Comparison of ENCODE assay signal across 15 cellular contexts in genomic region chr22:50296658-50297490, GRCh38. TPM values are rescaled to one million over a fixed set of nuclear protein-coding genes. Genes with fewer than 3 reads are reported as not detected.
DNase-seq lines count a peak whose midpoint lies in the region; ATAC-seq, FAIRE-seq and TF ChIP-seq lines count a peak whose summit lies in the region.
"Had no signal": no experiment of that assay in that cellular context is flagged by ENCODE, and none has a peak within 500 bp of the region (broad histone marks: within the 10 kb centered on the region; RNA-seq: fewer than 3 reads in every experiment).

No MANE protein-coding gene starts in this region.

- H2AFZ ChIP-seq in H1 (ENCODE audit: low read length), result no peak overlapping the region

- H2BK12ac ChIP-seq in H1 (ENCODE audit: low read depth, low read length), result no peak overlapping the region

- H3K4me1 ChIP-seq in H1 (replicated peaks in 1 of 4; ENCODE audit: control insufficient read depth in 3 of 4, insufficient read depth in 4 of 4, low read length in 3 of 4) (peaks cover 0 to 41% (median 28%) of the 10 kb centered on the region in 4 experiments; a peak in 6 of 7 replicates), upper lobe of right lung (peaks cover 85% of the 10 kb centered on the region)

- H3K27me3 ChIP-seq in H1 (replicated peaks in 1 of 4; ENCODE audit: control insufficient read depth in 3 of 4, extremely low read depth in 1 of 4, insufficient read depth in 3 of 4, low read length in 3 of 4) (no peaks in the 10 kb centered on the region; a peak in 2 of 7 replicates), upper lobe of right lung (no peaks in the 10 kb centered on the region)

- H4K20me1 ChIP-seq in H1 (replicated peaks in 1 of 2; ENCODE audit: control insufficient read depth in 1 of 2, insufficient read depth in 2 of 2, low read length in 2 of 2), result peaks cover 14 to 27% of the 10 kb centered on the region in 2 experiments

- no peak for TF ChIP-seq POLR2A in H1 (IDR thresholded peaks at IDR 0.05; ENCODE audit: control extremely low read depth in 1 of 2, low read depth in 2 of 2, low read length in 2 of 2)

- no peaks in the 10 kb centered on the region for H3K9me3 Mint-ChIP-seq in neural crest cell

- no peak overlapping the region for H4K91ac ChIP-seq in H1 (replicated peaks; ENCODE audit: insufficient read length, low read length)

- H3K36me3 ChIP-seq in H1 (ENCODE audit: control insufficient read depth in 2 of 4, insufficient read depth in 4 of 4, low read length in 3 of 4) (no peaks in the 10 kb centered on the region), upper lobe of right lung (no peaks in the 10 kb centered on the region)

- H3K56ac ChIP-seq in H1 (replicated peaks; ENCODE audit: insufficient read length, low read depth, low read length), result no peak overlapping the region

- H2BK120ac ChIP-seq in H1 (replicated peaks; ENCODE audit: low read depth, low read length), result no peak overlapping the region

- POLR2A ChIA-PET in H1 (lab: Charles Lee; ENCODE audit: partially characterized antibody), result interaction anchor here (1.0 to 1.2 kb wide), 3 partner anchors 25 to 46 kb away, joined by 3 to 4 read pairs (median 3); no protein-coding TSS in a partner anchor

- no peak overlapping the region for H3K14ac ChIP-seq in H1 (ENCODE audit: insufficient read length)

- peaks cover 19% of the 10 kb centered on the region for H3K4me1 Mint-ChIP-seq in neural crest cell

- no peak overlapping the region for H3K4me3 ChIP-seq in H1 (ENCODE audit: extremely low read depth in 1 of 4, insufficient read depth in 2 of 4, low read depth in 3 of 4, low read length in 4 of 4)
- no peak overlapping the region for H3K4me3 ChIP-seq in upper lobe of right lung
- H3K4me3 ChIP-seq: psoas muscle had no signal

- H3K79me2 ChIP-seq in H1 (ENCODE audit: control insufficient read depth in 1 of 2, insufficient read depth in 2 of 2, low read length in 2 of 2), result peaks cover 0 to 43% of the 10 kb centered on the region in 2 experiments; a peak in 3 of 4 replicates

- H3K79me1 ChIP-seq in H1 (ENCODE audit: low read depth, low read length), result peaks cover 18% of the 10 kb centered on the region

- WGBS in H1 (ENCODE audit: extremely low coverage in 1 of 2, insufficient coverage in 1 of 2, insufficient read length in 1 of 2, insufficient replicate concordance in 2 of 2, low coverage in 1 of 2, low lambda C conversion rate in 2 of 2, missing lambda C conversion rate in 1 of 2), 2 experiments, result 88% methylated on average over 27 of the region's 29 CpGs; no CpG with 5 or more reads in 1 of the 2 experiments

- DNase-seq in NCI-H69 (lab: John Stamatoyannopoulos, UW) (peak; percentile 22), H1 (ENCODE audit: low read depth in 1 of 2, low spot score in 2 of 2) (no peak), neural crest cell (ENCODE audit: low read depth, low spot score) (no peak), upper lobe of right lung (no peak), DMS 273 treated with DMSO at 0.1 percent for 48 hours (lab: John Stamatoyannopoulos, UW) (no peak), NCI-H2196 (lab: John Stamatoyannopoulos, UW; ENCODE audit: unreplicated experiment) (no peak)
- DNase-seq in stimulated activated CD4-positive, alpha-beta T cell treated with anti-CD3 and anti-CD28 coated beads, Interleukin-4, amount 100 ng/mL, for 1 hour, result no peak
- DNase-seq: activated CD4-positive, alpha-beta T cell treated with anti-CD3 and anti-CD28 coated beads, Interleukin-2, amount 50 U/mL, for 48 hours; CD8-positive, alpha-beta memory T cell; KG1; NCI-H1417; NCI-H446 treated with DMSO at 0.1 percent for 48 hours; psoas muscle; stimulated activated CD4-positive, alpha-beta T cell treated with anti-CD3 and anti-CD28 coated beads, Interleukin-2, amount 100 ng/mL, for 24 hours; T-helper 2 cell had no signal

- H3K4me2 ChIP-seq in H1 (ENCODE audit: insufficient read depth in 1 of 2, low read depth in 2 of 2, low read length in 2 of 2), result no peak overlapping the region

- no peak overlapping the region for H2BK20ac ChIP-seq in H1 (ENCODE audit: low read length)

- no peak overlapping the region for H3K27ac ChIP-seq in H1 (ENCODE audit: low read depth, low read length)
- H3K27ac ChIP-seq in upper lobe of right lung, result peak overlapping the region; percentile 70
- H3K27ac ChIP-seq: psoas muscle had no signal

- H3K27ac Mint-ChIP-seq in neural crest cell (ENCODE audit: unreplicated experiment), result no peak overlapping the region

- CTCF ChIA-PET in H1 (lab: Charles Lee; ENCODE audit: partially characterized antibody), result interaction anchor here (1.2 to 2.6 kb wide), 4 partner anchors 9 to 49 kb away, joined by 4 to 11 read pairs (median 8); no protein-coding TSS in a partner anchor

- H3K27me3 Mint-ChIP-seq in neural crest cell (ENCODE audit: low read depth), result peaks cover 3% of the 10 kb centered on the region

- H3K23me2 ChIP-seq in H1 (ENCODE audit: low read depth, low read length), result peaks cover 9% of the 10 kb centered on the region; the same call in 1 of the 2 replicates

- H3K4me3 Mint-ChIP-seq in neural crest cell, result peak overlapping the region; percentile 8

- TF ChIP-seq EP300 in H1 (IDR thresholded peaks at IDR 0.05; ENCODE audit: borderline replicate concordance in 1 of 2, low read depth in 2 of 2, low read length in 2 of 2), result no peak

- no peak overlapping the region for H4K8ac ChIP-seq in H1 (ENCODE audit: extremely low read depth, insufficient read depth, low read length)

- H2BK5ac ChIP-seq in H1 (ENCODE audit: low read depth, low read length), result peak overlapping the region; percentile 75; the same call in 1 of the 2 replicates

- peak overlapping the region; percentile 95 for H2AK5ac ChIP-seq in H1 (ENCODE audit: low read depth, low read length)

- TF ChIP-seq CTCF in H1 (IDR thresholded peaks at IDR 0.05; ENCODE audit: control extremely low read depth in 1 of 3, insufficient read depth in 1 of 3, low read depth in 1 of 3, low read length in 3 of 3) (no peak), neural crest cell (conservative IDR thresholded peaks at IDR 0.05) (no peak), upper lobe of right lung (IDR thresholded peaks at IDR 0.05) (no peak)

- H3K36me3 Mint-ChIP-seq in neural crest cell (ENCODE audit: low read depth), result no peaks in the 10 kb centered on the region
- H3K36me3 Mint-ChIP-seq: CD8-positive, alpha-beta memory T cell had no signal

- no peak for FAIRE-seq in H1 (lab: Jason Lieb, UNC)

- no peak overlapping the region for H3K23ac ChIP-seq in H1 (ENCODE audit: insufficient read length)

- H2BK15ac ChIP-seq in H1 (ENCODE audit: low read length), result no peak overlapping the region

- TF ChIP-seq RAD21 in H1 (IDR thresholded peaks at IDR 0.05 in 1 of 2, conservative IDR thresholded peaks at IDR 0.05 in 1 of 2; ENCODE audit: low read depth in 2 of 2, low read length in 2 of 2), result no peak

- no peak overlapping the region for H3K18ac ChIP-seq in H1 (ENCODE audit: extremely low read depth, low read length)

- intact Hi-C loops in upper lobe of right lung (cut with DNase I), result no loop called here

- H3K4ac ChIP-seq in H1 (replicated peaks; ENCODE audit: insufficient read length, low read depth, low read length), result no peak overlapping the region

- H3K9ac ChIP-seq in H1 (replicated peaks in 1 of 4; ENCODE audit: extremely low read depth in 1 of 4, low read depth in 3 of 4, low read length in 3 of 4), result no peak overlapping the region

- no peaks in the 10 kb centered on the region for H3K9me3 ChIP-seq in H1 (ENCODE audit: insufficient read depth in 2 of 2, low read depth in 1 of 2, low read length in 1 of 2)
- no peaks in the 10 kb centered on the region for H3K9me3 ChIP-seq in upper lobe of right lung
- H3K9me3 ChIP-seq: psoas muscle had no signal

- ATAC-seq in upper lobe of right lung, result no peak
- ATAC-seq: psoas muscle had no signal

- H4K5ac ChIP-seq in H1 (ENCODE audit: insufficient read length, low read depth, low read length), result no peak overlapping the region

RNA-seq across cellular contexts. Expression of gene PLXNB2, which starts 10.6 kb away (rescaled TPM):
- 92.8 and 106 TPM in 2 replicates for total RNA-seq in H1 (2021; fragmentation: NEBNext Ultra II Directional; extraction: Animal tissue kit (Norgen Biotek cat#: 25700))
- 58.3 and 83.3 TPM in 2 replicates for polyA plus RNA-seq in H1 (2011; rRNA removed)
- polyA plus RNA-seq in H1 (2011; cell fraction: cytosol; rRNA removed), result 58.5 TPM
- polyA plus RNA-seq in H1 (2011; cell fraction: nucleus; rRNA removed), result 226 TPM
- 63.1 to 97.9 TPM (median 90.3 TPM) in 4 replicates for polyA plus RNA-seq in H1 (2012, experiment 1 of 2)
- polyA plus RNA-seq in H1 (2012, experiment 2 of 2), result 97.7 TPM
- 115 TPM for polyA plus RNA-seq in H1 (2013, experiment 1 of 2)
- polyA plus RNA-seq in H1 (2013, experiment 2 of 2), result 92.5 TPM
- 71.0 and 71.3 TPM in 2 replicates for polyA minus RNA-seq in H1 (2011; rRNA and poly(A)+ RNA removed)
- polyA minus RNA-seq in H1 (2011; cell fraction: cytosol; rRNA and poly(A)+ RNA removed), result 70.6 TPM
- 62.9 TPM for polyA minus RNA-seq in H1 (2011; cell fraction: nucleus; rRNA and poly(A)+ RNA removed)
- total RNA-seq in neural crest cell, result 128 and 130 TPM in 2 replicates
- total RNA-seq in upper lobe of right lung, result 308 TPM

RNA-seq across cellular contexts. Expression of gene MAPK11, which starts 26.7 kb away (rescaled TPM):
- 1.5 TPM in 2 replicates for total RNA-seq in H1 (2021; fragmentation: NEBNext Ultra II Directional; extraction: Animal tissue kit (Norgen Biotek cat#: 25700))
- 0.70 and 1.5 TPM in 2 replicates for polyA plus RNA-seq in H1 (2011; rRNA removed)
- 1.1 TPM for polyA plus RNA-seq in H1 (2011; cell fraction: cytosol; rRNA removed)
- polyA plus RNA-seq in H1 (2011; cell fraction: nucleus; rRNA removed), result 4.6 TPM
- polyA plus RNA-seq in H1 (2012, experiment 1 of 2), result 0.36 to 1.7 TPM (median 1.1 TPM) in 4 replicates
- polyA plus RNA-seq in H1 (2012, experiment 2 of 2), result 0.45 TPM
- polyA plus RNA-seq in H1 (2013, experiment 1 of 2), result 0.87 TPM
- 0.96 TPM for polyA plus RNA-seq in H1 (2013, experiment 2 of 2)
- 0.57 and 0.68 TPM in 2 replicates for polyA minus RNA-seq in H1 (2011; rRNA and poly(A)+ RNA removed)
- not detected for polyA minus RNA-seq in H1 (2011; cell fraction: cytosol; rRNA and poly(A)+ RNA removed)
- polyA minus RNA-seq in H1 (2011; cell fraction: nucleus; rRNA and poly(A)+ RNA removed), result 1.00 TPM
- total RNA-seq in neural crest cell (15.9 and 16.3 TPM in 2 replicates), upper lobe of right lung (26.1 TPM)

RNA-seq across cellular contexts. Expression of gene DENND6B, which starts 29.9 kb away (rescaled TPM):
- total RNA-seq in H1 (2021; fragmentation: NEBNext Ultra II Directional; extraction: Animal tissue kit (Norgen Biotek cat#: 25700)), result 1.1 TPM in 2 replicates
- 1.9 and 3.6 TPM in 2 replicates for polyA plus RNA-seq in H1 (2011; rRNA removed)
- polyA plus RNA-seq in H1 (2011; cell fraction: cytosol; rRNA removed), result 2.0 TPM
- polyA plus RNA-seq in H1 (2011; cell fraction: nucleus; rRNA removed), result 13.0 TPM
- polyA plus RNA-seq in H1 (2012, experiment 1 of 2), result 0.58 to 2.1 TPM (median 1.6 TPM) in 4 replicates
- 0.84 TPM for polyA plus RNA-seq in H1 (2012, experiment 2 of 2)
- polyA plus RNA-seq in H1 (2013, experiment 1 of 2), result 0.75 TPM
- polyA plus RNA-seq in H1 (2013, experiment 2 of 2), result 0.75 TPM
- polyA minus RNA-seq in H1 (2011; rRNA and poly(A)+ RNA removed), result 0.32 and 0.50 TPM in 2 replicates
- polyA minus RNA-seq in H1 (2011; cell fraction: cytosol; rRNA and poly(A)+ RNA removed), result 1.2 TPM
- 1.4 TPM for polyA minus RNA-seq in H1 (2011; cell fraction: nucleus; rRNA and poly(A)+ RNA removed)
- 18.8 and 22.0 TPM in 2 replicates for total RNA-seq in neural crest cell
- total RNA-seq in upper lobe of right lung, result 9.3 TPM

RNA-seq across cellular contexts. Expression of gene MAPK12, which starts 35.4 kb away (rescaled TPM):
- total RNA-seq in H1 (2021; fragmentation: NEBNext Ultra II Directional; extraction: Animal tissue kit (Norgen Biotek cat#: 25700)), result 15.6 and 20.3 TPM in 2 replicates
- polyA plus RNA-seq in H1 (2011; rRNA removed), result 17.3 and 25.9 TPM in 2 replicates
- 24.5 TPM for polyA plus RNA-seq in H1 (2011; cell fraction: cytosol; rRNA removed)
- polyA plus RNA-seq in H1 (2011; cell fraction: nucleus; rRNA removed), result 83.3 TPM
- polyA plus RNA-seq in H1 (2012, experiment 1 of 2), result 13.2 to 20.0 TPM (median 18.2 TPM) in 4 replicates
- polyA plus RNA-seq in H1 (2012, experiment 2 of 2), result 15.2 TPM
- polyA plus RNA-seq in H1 (2013, experiment 1 of 2), result 14.5 TPM
- 11.9 TPM for polyA plus RNA-seq in H1 (2013, experiment 2 of 2)
- polyA minus RNA-seq in H1 (2011; rRNA and poly(A)+ RNA removed), result 8.8 and 9.6 TPM in 2 replicates
- polyA minus RNA-seq in H1 (2011; cell fraction: cytosol; rRNA and poly(A)+ RNA removed), result 11.2 TPM
- 19.5 TPM for polyA minus RNA-seq in H1 (2011; cell fraction: nucleus; rRNA and poly(A)+ RNA removed)
- total RNA-seq in neural crest cell (45.1 and 46.5 TPM in 2 replicates), upper lobe of right lung (22.2 TPM)

RNA-seq across cellular contexts. Expression of gene HDAC10, which starts 45.8 kb away (rescaled TPM):
- total RNA-seq in H1 (2021; fragmentation: NEBNext Ultra II Directional; extraction: Animal tissue kit (Norgen Biotek cat#: 25700)), result 21.2 and 26.4 TPM in 2 replicates
- 11.2 and 18.8 TPM in 2 replicates for polyA plus RNA-seq in H1 (2011; rRNA removed)
- 11.2 TPM for polyA plus RNA-seq in H1 (2011; cell fraction: cytosol; rRNA removed)
- polyA plus RNA-seq in H1 (2011; cell fraction: nucleus; rRNA removed), result 131 TPM
- polyA plus RNA-seq in H1 (2012, experiment 1 of 2), result 13.3 to 28.3 TPM (median 25.5 TPM) in 4 replicates
- polyA plus RNA-seq in H1 (2012, experiment 2 of 2), result 14.3 TPM
- 11.9 TPM for polyA plus RNA-seq in H1 (2013, experiment 1 of 2)
- 11.8 TPM for polyA plus RNA-seq in H1 (2013, experiment 2 of 2)
- polyA minus RNA-seq in H1 (2011; rRNA and poly(A)+ RNA removed), result 6.1 and 7.2 TPM in 2 replicates
- polyA minus RNA-seq in H1 (2011; cell fraction: cytosol; rRNA and poly(A)+ RNA removed), result 11.4 TPM
- polyA minus RNA-seq in H1 (2011; cell fraction: nucleus; rRNA and poly(A)+ RNA removed), result 34.8 TPM
- total RNA-seq in neural crest cell (49.9 and 52.9 TPM in 2 replicates), upper lobe of right lung (48.9 TPM)
